In genomic region chr3:61181874-61182273, GRCh38 we compare ENCODE assay signal across 8 cellular contexts.
DNase-seq lines count a peak whose midpoint lies in the region; ATAC-seq lines count a peak whose summit lies in the region.

No MANE protein-coding gene starts in this region.

- peak in 1 of 3 donors; percentile 23 for DNase-seq in CD4-positive, CD25-positive, alpha-beta regulatory T cell
- DNase-seq in T1000 (lab: John Stamatoyannopoulos, UW): peak; percentile 22
- peak; percentile 47 for DNase-seq in non-pigmented ciliary epithelial cell (ENCODE audit: low read depth)
- DNase-seq in COR-L47 (lab: John Stamatoyannopoulos, UW): no peak
- DNase-seq in HuH-7 (ENCODE audit: low spot score): no peak
- DNase-seq in activated T-cell treated with anti-CD3 and anti-CD28 coated beads, Interleukin-2, amount 50 U/mL, for 48 hours: no peak

- no peak overlapping the region for H3K27ac ChIP-seq in CD4-positive, CD25-positive, alpha-beta regulatory T cell (ENCODE audit: insufficient read depth, low read length, poor library complexity, severe bottlenecking)

- H3K9me3 ChIP-seq in CD4-positive, CD25-positive, alpha-beta regulatory T cell (ENCODE audit: control insufficient read depth in 2 of 2, low read length in 2 of 2): no peaks in the 10 kb centered on the region

- H3K27ac Mint-ChIP-seq in CD4-positive, CD25-positive, alpha-beta regulatory T cell: no peak overlapping the region

- H3K36me3 ChIP-seq in CD4-positive, CD25-positive, alpha-beta regulatory T cell (ENCODE audit: control insufficient read depth, insufficient read depth, low read length): no peaks in the 10 kb centered on the region

- no peaks in the 10 kb centered on the region for H3K36me3 Mint-ChIP-seq in CD4-positive, CD25-positive, alpha-beta regulatory T cell

- H3K4me1 ChIP-seq in CD4-positive, CD25-positive, alpha-beta regulatory T cell (ENCODE audit: control insufficient read depth, insufficient read depth, low read length, poor library complexity, severe bottlenecking): no peaks in the 10 kb centered on the region

- no peak overlapping the region for H3K4me3 ChIP-seq in CD4-positive, CD25-positive, alpha-beta regulatory T cell (ENCODE audit: low read depth, low read length)

- H3K27me3 Mint-ChIP-seq in CD4-positive, CD25-positive, alpha-beta regulatory T cell: no peaks in the 10 kb centered on the region

- peaks cover 0 to 3% (median under 1%) of the 10 kb centered on the region in 7 donors for H3K9me3 Mint-ChIP-seq in CD4-positive, CD25-positive, alpha-beta regulatory T cell

- H3K4me1 Mint-ChIP-seq in CD4-positive, CD25-positive, alpha-beta regulatory T cell: no peaks in the 10 kb centered on the region

- H3K27me3 ChIP-seq in CD4-positive, CD25-positive, alpha-beta regulatory T cell (ENCODE audit: control insufficient read depth, insufficient read depth, low read length): no peaks in the 10 kb centered on the region

- ATAC-seq in CD4-positive, CD25-positive, alpha-beta regulatory T cell (ENCODE audit: low read depth in 2 of 2): peak; percentile 39 to 55
- ATAC-seq in GM19328 (IDR thresholded peaks at IDR 0.05; ENCODE audit: unreplicated experiment) (peak; percentile 86), HG03135 (IDR thresholded peaks at IDR 0.05; ENCODE audit: unreplicated experiment) (peak; percentile 99)

- no peak overlapping the region for H3K4me3 Mint-ChIP-seq in CD4-positive, CD25-positive, alpha-beta regulatory T cell

Comparison
In these comparisons a context has a peak if more than half of its experiments do, and no peak if none do; other contexts are left out.
1. ATAC-seq: peak in every context shown above with its lines; median percentile 99 in HG03135; 86 in GM19328; 47 in CD4-positive, CD25-positive, alpha-beta regulatory T cell.
2. DNase-seq: peak in T1000 (single experiment) and non-pigmented ciliary epithelial cell (single experiment); none in COR-L47 (single experiment), HuH-7 (single experiment) and activated T-cell treated with anti-CD3 and anti-CD28 coated beads, Interleukin-2, amount 50 U/mL, for 48 hours (0 of 2).